Comparison of ENCODE assay signal across 1 cellular context in genomic region chr6:26234421-26235239, GRCh38.
TF ChIP-seq lines count a peak whose summit lies in the region.

No MANE protein-coding gene starts in this region.

TF ChIP-seq in K562, 482 proteins besides CTCF, POLR2A, EP300 and RAD21 (continued from another document and continues in another):
- peak; percentile 79 for TF ChIP-seq MGA (IDR thresholded peaks at IDR 0.05)
- TF ChIP-seq BCLAF1 (IDR thresholded peaks at IDR 0.05; ENCODE audit: borderline replicate concordance in 1 of 2, control insufficient read depth in 1 of 2, low read depth in 2 of 2, low read length in 1 of 2): peak; percentile 55 to 92; a peak in 3 of 4 replicates
- no peak for TF ChIP-seq CREBBP (IDR thresholded peaks at IDR 0.05; ENCODE audit: low read depth, low read length)
- peak; percentile 57; the same call in 1 of the 2 replicates for TF ChIP-seq FOXP1 (CRISPR knock-in tag; IDR thresholded peaks at IDR 0.05)
- no peak for TF ChIP-seq SREBF2 (CRISPR knock-in tag; IDR thresholded peaks at IDR 0.05)
- TF ChIP-seq GATAD2B (IDR thresholded peaks at IDR 0.05; ENCODE audit: borderline replicate concordance): peak; percentile 51; the same call in 1 of the 2 replicates
- TF ChIP-seq XRCC5 (IDR thresholded peaks at IDR 0.05; ENCODE audit: low read depth, low read length): peak; percentile 65
- peak in 1 of 2 experiments; percentile 66; a peak in 2 of 4 replicates for TF ChIP-seq SIN3A (IDR thresholded peaks at IDR 0.05; ENCODE audit: borderline replicate concordance in 2 of 2, control insufficient read depth in 1 of 2, low read depth in 2 of 2, low read length in 2 of 2)
- TF ChIP-seq CHD4 (IDR thresholded peaks at IDR 0.05; ENCODE audit: insufficient read depth, insufficient replicate concordance, low read depth, low read length, poor library complexity, severe bottlenecking): no peak
- TF ChIP-seq SIRT6 (IDR thresholded peaks at IDR 0.05; ENCODE audit: low read depth, low read length): peak; percentile 8
- TF ChIP-seq FOSL1 (tag; conservative IDR thresholded peaks at IDR 0.05): peak; percentile 38
- TF ChIP-seq SLC30A9 (CRISPR knock-in tag; IDR thresholded peaks at IDR 0.05): no peak
- TF ChIP-seq SFPQ (IDR thresholded peaks at IDR 0.05; ENCODE audit: low read depth, low read length): no peak
- TF ChIP-seq ARID1B (IDR thresholded peaks at IDR 0.05): peak; percentile 53; the same call in 1 of the 2 replicates
- no peak for TF ChIP-seq ZNF324 (CRISPR knock-in tag; IDR thresholded peaks at IDR 0.05)
- TF ChIP-seq HDAC6 (IDR thresholded peaks at IDR 0.05; ENCODE audit: low read depth, low read length): 0 out of 2 replicates have a peak, but pooled peaks have one; percentile 11
- TF ChIP-seq PHF8 (IDR thresholded peaks at IDR 0.05; ENCODE audit: borderline replicate concordance, low read length): peak; percentile 54; the same call in 1 of the 2 replicates
- TF ChIP-seq SMARCA4 (IDR thresholded peaks at IDR 0.05): peak; percentile 64
- peak; percentile 71 for TF ChIP-seq NFYB (IDR thresholded peaks at IDR 0.05; ENCODE audit: extremely low read depth, insufficient read length)
- peak; percentile 35; the same call in 1 of the 2 replicates for TF ChIP-seq NKRF (IDR thresholded peaks at IDR 0.05; ENCODE audit: borderline replicate concordance)
- TF ChIP-seq ZNF444 (CRISPR knock-in tag; IDR thresholded peaks at IDR 0.05): peak; percentile 19; the same call in 1 of the 2 replicates
- TF ChIP-seq MTA3 (IDR thresholded peaks at IDR 0.05; ENCODE audit: borderline replicate concordance): peak; percentile 94
- no peak for TF ChIP-seq PCBP1 (IDR thresholded peaks at IDR 0.05; ENCODE audit: low read depth, low read length, poor library complexity, severe bottlenecking)
- no peak for TF ChIP-seq SPI1 (IDR thresholded peaks at IDR 0.05; ENCODE audit: borderline replicate concordance, low read depth, low read length)
- peak; percentile 94 to 96 for TF ChIP-seq MLLT1 (IDR thresholded peaks at IDR 0.05)
- TF ChIP-seq FOXP4 (CRISPR knock-in tag; IDR thresholded peaks at IDR 0.05; ENCODE audit: borderline replicate concordance): no peak
- TF ChIP-seq ERF (CRISPR knock-in tag; IDR thresholded peaks at IDR 0.05): 0 out of 2 replicates have a peak, but pooled peaks have one; percentile 32
- TF ChIP-seq STAT5B (CRISPR knock-in tag; IDR thresholded peaks at IDR 0.05): no peak
- TF ChIP-seq CSDE1 (IDR thresholded peaks at IDR 0.05): peak in 1 of 2 experiments; percentile 65; a peak in 2 of 4 replicates
- TF ChIP-seq HDAC2 (IDR thresholded peaks at IDR 0.05): peak; percentile 75; the same call in 1 of the 2 replicates
- TF ChIP-seq NFRKB (IDR thresholded peaks at IDR 0.05; ENCODE audit: low read depth): peak; percentile 12
- no peak for TF ChIP-seq ZNF707 (CRISPR knock-in tag; conservative IDR thresholded peaks at IDR 0.05)
- 0 out of 2 replicates have a peak, but pooled peaks have one; percentile 73 for TF ChIP-seq LARP7 (IDR thresholded peaks at IDR 0.05)
- TF ChIP-seq TBL1XR1 (IDR thresholded peaks at IDR 0.05; ENCODE audit: low read length in 2 of 2): no peak
- no peak for TF ChIP-seq ZSCAN32 (CRISPR knock-in tag; IDR thresholded peaks at IDR 0.05)
- TF ChIP-seq MYNN (IDR thresholded peaks at IDR 0.05): 0 out of 2 replicates have a peak, but pooled peaks have one; percentile 45
- TF ChIP-seq MYNN (CRISPR knock-in tag; IDR thresholded peaks at IDR 0.05): no peak
- TF ChIP-seq MAX (CRISPR knock-in tag; IDR thresholded peaks at IDR 0.05): 0 out of 2 replicates have a peak, but pooled peaks have one; percentile 49
